In genomic region chr10:43294241-43294658, GRCh38 we compare ENCODE assay signal across 16 cellular contexts. TPM values are rescaled to one million over a fixed set of nuclear protein-coding genes. Genes with fewer than 3 reads are reported as not detected.
DNase-seq lines count a peak whose midpoint lies in the region; ATAC-seq and TF ChIP-seq lines count a peak whose summit lies in the region.
"Had no signal": no experiment of that assay in that cellular context is flagged by ENCODE, and none has a peak within 500 bp of the region (broad histone marks: within the 10 kb centered on the region; RNA-seq: fewer than 3 reads in every experiment).

No MANE protein-coding gene starts in this region.

- H3K4me1 Mint-ChIP-seq in CD4-positive, alpha-beta T cell (ENCODE audit: low read depth): peaks cover 64% of the 10 kb centered on the region
- H3K4me1 Mint-ChIP-seq in T-helper 17 cell: peaks cover 54% of the 10 kb centered on the region
- H3K4me1 Mint-ChIP-seq in memory B cell: peaks cover 4% of the 10 kb centered on the region

- intact Hi-C loops in CD4-positive, alpha-beta T cell (cut with DNase I, micrococcal nuclease): no loop called here

- DNase-seq in CD4-positive, alpha-beta T cell: peak in 7 of 10 experiments; percentile 15 to 52 (median 32)
- DNase-seq in T-helper 17 cell (peak; percentile 26 to 54 (median 31)), activated T-helper 1 cell treated with Interleukin-2 at 50 U/mL for 16 hours (ENCODE audit: low read depth) (peak; percentile 49), memory B cell (ENCODE audit: low spot score in 2 of 2) (no peak), hypothalamus (lab: John Stamatoyannopoulos, UW) (no peak), NCI-H69 (lab: John Stamatoyannopoulos, UW) (no peak)
- DNase-seq: DMS 273 treated with DMSO at 0.1 percent for 48 hours, foreskin keratinocyte, Kasumi-1, left ventricle myocardium inferior, naive B cell, NCI-H1436 treated with DMSO at 0.1 percent for 48 hours, upper lobe of right lung, WERI-Rb-1 had no signal

- H3K4me3 Mint-ChIP-seq in CD4-positive, alpha-beta T cell: no peak overlapping the region
- H3K4me3 Mint-ChIP-seq in T-helper 17 cell (peak overlapping the region; percentile 80), memory B cell (no peak overlapping the region)
- H3K4me3 Mint-ChIP-seq: naive B cell had no signal

- H3K9me3 Mint-ChIP-seq in CD4-positive, alpha-beta T cell: peaks cover 3% of the 10 kb centered on the region
- H3K9me3 Mint-ChIP-seq in memory B cell: no peaks in the 10 kb centered on the region
- H3K9me3 Mint-ChIP-seq: naive B cell had no signal

- CTCF ChIA-PET in CD4-positive, alpha-beta T cell (lab: Charles Lee): interaction anchor here (1.9 to 2.4 kb wide), 2 partner anchors 25 to 55 kb away, joined by 5 to 8 read pairs; no protein-coding TSS in a partner anchor

- no peaks in the 10 kb centered on the region for H3K27me3 ChIP-seq in CD4-positive, alpha-beta T cell (ENCODE audit: control insufficient read depth, insufficient read depth, low read length)

- no peak for TF ChIP-seq CTCF in CD4-positive, alpha-beta T cell (IDR thresholded peaks at IDR 0.05)

- H3K27me3 Mint-ChIP-seq in CD4-positive, alpha-beta T cell: peaks cover 12% of the 10 kb centered on the region
- H3K27me3 Mint-ChIP-seq in T-helper 17 cell: no peaks in the 10 kb centered on the region
- H3K27me3 Mint-ChIP-seq in memory B cell: peaks cover 11% of the 10 kb centered on the region

- peak; percentile 71 for ATAC-seq in CD4-positive, alpha-beta T cell (ENCODE audit: poor library complexity)
- ATAC-seq in T-helper 17 cell: peak; percentile 90
- peak; percentile 32 for ATAC-seq in memory B cell (ENCODE audit: low read depth)
- no peak for ATAC-seq in HG03280 (IDR thresholded peaks at IDR 0.05; ENCODE audit: unreplicated experiment)
- no peak for ATAC-seq in GM18511 (IDR thresholded peaks at IDR 0.05; ENCODE audit: unreplicated experiment)
- ATAC-seq: upper lobe of right lung had no signal

- H3K9me3 ChIP-seq in CD4-positive, alpha-beta T cell (ENCODE audit: control insufficient read depth, low read length): no peaks in the 10 kb centered on the region
- H3K9me3 ChIP-seq in T-helper 17 cell (ENCODE audit: control insufficient read depth, low read length, poor library complexity, severe bottlenecking): no peaks in the 10 kb centered on the region
- H3K9me3 ChIP-seq: left ventricle myocardium inferior, upper lobe of right lung had no signal

- H3K27ac ChIP-seq in CD4-positive, alpha-beta T cell (ENCODE audit: low read depth, low read length): no peak overlapping the region
- H3K27ac ChIP-seq: foreskin keratinocyte, left ventricle myocardium inferior, upper lobe of right lung, WERI-Rb-1 had no signal

- H3K27ac Mint-ChIP-seq in CD4-positive, alpha-beta T cell: peak overlapping the region; percentile 63
- peak overlapping the region; percentile 90 for H3K27ac Mint-ChIP-seq in T-helper 17 cell
- no peak overlapping the region for H3K27ac Mint-ChIP-seq in memory B cell
- H3K27ac Mint-ChIP-seq: naive B cell had no signal

- H3K36me3 Mint-ChIP-seq in CD4-positive, alpha-beta T cell (ENCODE audit: low read depth): no peaks in the 10 kb centered on the region
- H3K36me3 Mint-ChIP-seq in T-helper 17 cell (ENCODE audit: low read depth): peaks cover 2% of the 10 kb centered on the region
- no peaks in the 10 kb centered on the region for H3K36me3 Mint-ChIP-seq in memory B cell
- H3K36me3 Mint-ChIP-seq: naive B cell had no signal

- POLR2A ChIA-PET in CD4-positive, alpha-beta T cell (lab: Charles Lee): interaction anchor here (1.2 to 2.8 kb wide), 3 partner anchors 10 to 156 kb away, joined by 5 to 15 read pairs (median 6); partner anchors contain the start of gene CSGALNACT2

RNA-seq across cellular contexts. Expression of gene RASGEF1A, which starts 27.4 kb away (rescaled TPM):
- total RNA-seq in CD4-positive, alpha-beta T cell: 1 to 10 TPM; 1.2 to 1.4 TPM
- total RNA-seq in T-helper 17 cell: 1 to 10 TPM; 3.1 to 3.4 TPM

Comparison
In these comparisons a context has a peak if more than half of its experiments do, and no peak if none do; other contexts are left out.
1. ATAC-seq: peak in CD4-positive, alpha-beta T cell (single experiment), T-helper 17 cell (single experiment) and memory B cell (single experiment); none in HG03280 (single experiment) and GM18511 (single experiment).
2. DNase-seq: peak in CD4-positive, alpha-beta T cell (7 of 10), T-helper 17 cell (3 of 3) and activated T-helper 1 cell treated with Interleukin-2 at 50 U/mL for 16 hours (single experiment); none in memory B cell (0 of 2), hypothalamus (0 of 51) and NCI-H69 (single experiment).